Comparison of ENCODE assay signal across 12 cellular contexts in genomic region chrX:102246893-102247292, GRCh38. TPM values are rescaled to one million over a fixed set of nuclear protein-coding genes. Genes with fewer than 3 reads are reported as not detected.
"Had no signal": no experiment of that assay in that cellular context is flagged by ENCODE, and none has a peak within 500 bp of the region (broad histone marks: within the 10 kb centered on the region; RNA-seq: fewer than 3 reads in every experiment).

Gene NXF2, plus strand, starts transcription at chrX:102247167. Its CDS starts 59,912 bp downstream, at chrX:102307079.

RNA-seq across cellular contexts. Expression of gene NXF2, which starts in this region (rescaled TPM):
- total RNA-seq: OCI-LY7, PC-3, PC-9, Peyer's patch, Right ventricle myocardium inferior, Right ventricle myocardium superior, RPMI7951, SJCRH30, SJSA1, SK-MEL-5, T-cell had no signal
- polyA plus RNA-seq: SK-N-SH had no signal
